Comparison of ENCODE assay signal across 8 cellular contexts in the genomic region with DNA sequence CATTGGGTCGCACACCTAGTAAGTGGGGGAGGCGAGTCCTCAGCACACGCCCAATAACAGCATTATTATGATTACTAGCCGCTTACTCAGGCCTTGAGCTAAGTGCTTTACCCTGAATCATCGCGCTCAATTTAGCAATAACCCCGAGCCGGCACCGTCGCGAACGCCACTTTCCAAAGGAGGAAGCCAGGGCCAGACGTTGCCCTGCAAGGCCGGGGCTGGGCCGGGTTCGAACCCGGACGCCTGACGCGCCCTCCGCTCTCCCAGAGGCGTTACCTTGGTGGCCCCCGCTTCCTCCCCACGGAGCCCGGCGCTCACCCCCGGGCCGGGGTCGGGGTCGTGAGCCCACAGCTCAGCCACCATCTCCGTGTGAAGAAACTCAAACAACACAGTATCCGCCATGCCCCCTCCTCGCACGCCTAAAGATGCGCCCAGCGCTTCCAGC. TPM values are rescaled to one million over a fixed set of nuclear protein-coding genes. Genes with fewer than 3 reads are reported as not detected.
A peak's percentile ranks its signal among the peaks of the same experiment; 100 is the strongest.
DNase-seq lines count a peak whose midpoint lies in the region; ATAC-seq and TF ChIP-seq lines count a peak whose summit lies in the region.

A gene with protein sequence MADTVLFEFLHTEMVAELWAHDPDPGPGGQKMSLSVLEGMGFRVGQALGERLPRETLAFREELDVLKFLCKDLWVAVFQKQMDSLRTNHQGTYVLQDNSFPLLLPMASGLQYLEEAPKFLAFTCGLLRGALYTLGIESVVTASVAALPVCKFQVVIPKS (minus strand): TSS at position 421 of the 445 bp plus-strand sequence. CDS start 19 bp downstream, at position 402.

- WGBS in hepatocyte (ENCODE audit: low lambda C conversion rate, missing lambda C conversion rate): under 1% methylated on average over 36 of the region's 36 CpGs

- peaks cover 16% of the 10 kb centered on the region for H3K36me3 Mint-ChIP-seq in activated naive CD8-positive, alpha-beta T cell treated with anti-CD3 and anti-CD28 coated beads, Interleukin-2, amount 50 U/mL, for 24 hours (ENCODE audit: low read depth)

- peak within 1 kb of the TSS; percentile 95 for H3K4me2 ChIP-seq in hepatocyte

- in situ Hi-C loops in KBM-7 (cut with MboI; ENCODE audit: low pct_unique_long_range_greater_than_20kb, low sequenced_read_pairs): no loop called here

- H3K9ac ChIP-seq in skeletal muscle tissue (ENCODE audit: low read depth in 1 of 3, low read length in 3 of 3): peak within 1 kb of the TSS; percentile 87 to 94 (median 93)

- no peak for ATAC-seq in activated naive CD8-positive, alpha-beta T cell treated with anti-CD3 and anti-CD28 coated beads, Interleukin-2, amount 50 U/mL, for 24 hours
- no peak for ATAC-seq in HG03159 (IDR thresholded peaks at IDR 0.05; ENCODE audit: unreplicated experiment)

- peaks cover 35% of the 10 kb centered on the region for H3K4me1 Mint-ChIP-seq in activated naive CD8-positive, alpha-beta T cell treated with anti-CD3 and anti-CD28 coated beads, Interleukin-2, amount 50 U/mL, for 24 hours

- peak within 1 kb of the TSS; percentile 87 for H3K27ac ChIP-seq in hepatocyte
- H3K27ac ChIP-seq in skeletal muscle tissue (ENCODE audit: low read depth, low read length): peak within 1 kb of the TSS; percentile 98

- H3K9me2 ChIP-seq in hepatocyte (replicated peaks; ENCODE audit: insufficient read depth): no peaks in the 10 kb centered on the region

- peak within 1 kb of the TSS; percentile 28 for H2AFZ ChIP-seq in hepatocyte

- H4K20me1 ChIP-seq in hepatocyte (ENCODE audit: insufficient read depth, poor library complexity, severe bottlenecking): no peaks in the 10 kb centered on the region

- no peaks in the 10 kb centered on the region for H3K36me3 ChIP-seq in BE2C
- H3K36me3 ChIP-seq in hepatocyte (replicated peaks; ENCODE audit: insufficient read depth, low read depth): no peaks in the 10 kb centered on the region
- peaks cover 0 to 5% (median 0%) of the 10 kb centered on the region in 3 donors for H3K36me3 ChIP-seq in skeletal muscle tissue (ENCODE audit: control insufficient read depth in 3 of 3, insufficient read depth in 3 of 3, low read length in 3 of 3)

- H3K9me3 ChIP-seq in BE2C (no peaks in the 10 kb centered on the region), hepatocyte (ENCODE audit: low read depth) (no peaks in the 10 kb centered on the region), skeletal muscle tissue (ENCODE audit: control insufficient read depth in 3 of 3, low read length in 3 of 3) (no peaks in the 10 kb centered on the region)

- TF ChIP-seq CTCF in BE2C (IDR thresholded peaks at IDR 0.05; ENCODE audit: low read depth, low read length) (no peak), hepatocyte (IDR thresholded peaks at IDR 0.05; ENCODE audit: poor library complexity) (no peak)

- TF ChIP-seq POLR2A in GM19193 (IDR thresholded peaks at IDR 0.05; ENCODE audit: extremely low read depth, insufficient read depth, insufficient read length): peak; percentile 73

- no peaks in the 10 kb centered on the region for H3K9me3 Mint-ChIP-seq in activated naive CD8-positive, alpha-beta T cell treated with anti-CD3 and anti-CD28 coated beads, Interleukin-2, amount 50 U/mL, for 24 hours

- peak within 1 kb of the TSS; percentile 98 for H3K4me3 ChIP-seq in BE2C (ENCODE audit: low read depth, low read length)
- peak within 1 kb of the TSS; percentile 30 for H3K4me3 ChIP-seq in hepatocyte
- H3K4me3 ChIP-seq in skeletal muscle tissue (ENCODE audit: low read length in 3 of 3): peak within 1 kb of the TSS; percentile 95 to 98 (median 96)

- H3K79me2 ChIP-seq in hepatocyte: peaks cover 45% of the 10 kb centered on the region

- no peaks in the 10 kb centered on the region for H3K27me3 Mint-ChIP-seq in activated naive CD8-positive, alpha-beta T cell treated with anti-CD3 and anti-CD28 coated beads, Interleukin-2, amount 50 U/mL, for 24 hours

- DNase-seq in BE2C (no peak), M059J (ENCODE audit: low read depth) (peak; percentile 68), hepatocyte (ENCODE audit: low spot score) (no peak), KBM-7 (no peak)
- no peak for DNase-seq in activated naive CD8-positive, alpha-beta T cell treated with anti-CD3 and anti-CD28 coated beads, Interleukin-2, amount 50 U/mL, for 24 hours

- peak within 1 kb of the TSS; percentile 87 for H3K27ac Mint-ChIP-seq in activated naive CD8-positive, alpha-beta T cell treated with anti-CD3 and anti-CD28 coated beads, Interleukin-2, amount 50 U/mL, for 24 hours

- no peaks in the 10 kb centered on the region for H3K4me1 ChIP-seq in BE2C
- H3K4me1 ChIP-seq in hepatocyte (ENCODE audit: insufficient read depth): peaks cover 10% of the 10 kb centered on the region
- peaks cover 21 to 38% (median 27%) of the 10 kb centered on the region in 3 donors for H3K4me1 ChIP-seq in skeletal muscle tissue (ENCODE audit: control insufficient read depth in 3 of 3, insufficient read depth in 3 of 3, low read length in 3 of 3)

- H3K27me3 ChIP-seq in BE2C: no peaks in the 10 kb centered on the region
- no peaks in the 10 kb centered on the region for H3K27me3 ChIP-seq in hepatocyte
- no peaks in the 10 kb centered on the region for H3K27me3 ChIP-seq in skeletal muscle tissue (ENCODE audit: control insufficient read depth in 3 of 3, insufficient read depth in 3 of 3, low read length in 3 of 3)

- peak within 1 kb of the TSS; percentile 93 for H3K4me3 Mint-ChIP-seq in activated naive CD8-positive, alpha-beta T cell treated with anti-CD3 and anti-CD28 coated beads, Interleukin-2, amount 50 U/mL, for 24 hours

RNA-seq across cellular contexts. Expression of the gene that starts here (rescaled TPM):
- polyA plus RNA-seq in BE2C (2012; ENCODE audit: insufficient read depth, insufficient read length, low read depth): 26.1 TPM
- total RNA-seq in M059J (2014; rRNA removed; shearing (Covaris generic)): 6.2 and 8.2 TPM in 2 replicates
- 24.6 and 25.7 TPM in 2 replicates for total RNA-seq in hepatocyte
- 60.1 and 75.8 TPM in 2 replicates for polyA plus RNA-seq in hepatocyte
- total RNA-seq in skeletal muscle tissue: 15.1 TPM

Comparison
In these comparisons a context has a peak if more than half of its experiments do, and no peak if none do; other contexts are left out.
1. H3K4me3 ChIP-seq: peak in every context shown above with its lines; median percentile 98 in BE2C; 96 in skeletal muscle tissue; 30 in hepatocyte.